ENCODE assay signal across 1 cellular context in genomic region chr21:45471229-45472052, GRCh38.
TF ChIP-seq lines count a peak whose summit lies in the region.

No MANE protein-coding gene starts in this region.

TF ChIP-seq in HepG2, 621 proteins besides CTCF, POLR2A, EP300 and RAD21 (continued from another document and continues in another):
- 0 out of 2 replicates have a peak, but pooled peaks have one; percentile 9 for TF ChIP-seq AKNA (CRISPR knock-in tag; IDR thresholded peaks at IDR 0.05; ENCODE audit: borderline replicate concordance)
- TF ChIP-seq, protein P1, sequence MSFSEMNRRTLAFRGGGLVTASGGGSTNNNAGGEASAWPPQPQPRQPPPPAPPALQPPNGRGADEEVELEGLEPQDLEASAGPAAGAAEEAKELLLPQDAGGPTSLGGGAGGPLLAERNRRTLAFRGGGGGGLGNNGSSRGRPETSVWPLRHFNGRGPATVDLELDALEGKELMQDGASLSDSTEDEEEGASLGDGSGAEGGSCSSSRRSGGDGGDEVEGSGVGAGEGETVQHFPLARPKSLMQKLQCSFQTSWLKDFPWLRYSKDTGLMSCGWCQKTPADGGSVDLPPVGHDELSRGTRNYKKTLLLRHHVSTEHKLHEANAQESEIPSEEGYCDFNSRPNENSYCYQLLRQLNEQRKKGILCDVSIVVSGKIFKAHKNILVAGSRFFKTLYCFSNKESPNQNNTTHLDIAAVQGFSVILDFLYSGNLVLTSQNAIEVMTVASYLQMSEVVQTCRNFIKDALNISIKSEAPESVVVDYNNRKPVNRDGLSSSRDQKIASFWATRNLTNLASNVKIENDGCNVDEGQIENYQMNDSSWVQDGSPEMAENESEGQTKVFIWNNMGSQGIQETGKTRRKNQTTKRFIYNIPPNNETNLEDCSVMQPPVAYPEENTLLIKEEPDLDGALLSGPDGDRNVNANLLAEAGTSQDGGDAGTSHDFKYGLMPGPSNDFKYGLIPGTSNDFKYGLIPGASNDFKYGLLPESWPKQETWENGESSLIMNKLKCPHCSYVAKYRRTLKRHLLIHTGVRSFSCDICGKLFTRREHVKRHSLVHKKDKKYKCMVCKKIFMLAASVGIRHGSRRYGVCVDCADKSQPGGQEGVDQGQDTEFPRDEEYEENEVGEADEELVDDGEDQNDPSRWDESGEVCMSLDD (CRISPR knock-in tag; IDR thresholded peaks at IDR 0.05; ENCODE audit: borderline replicate concordance), result no peak
- TF ChIP-seq FOXA3 (CRISPR knock-in tag; IDR thresholded peaks at IDR 0.05), result peak; percentile 95
- TF ChIP-seq ZNF737 (CRISPR knock-in tag; IDR thresholded peaks at IDR 0.05; ENCODE audit: borderline replicate concordance), result no peak
- peak; percentile 35 for TF ChIP-seq CBX1 (IDR thresholded peaks at IDR 0.05; ENCODE audit: low read depth)
- 0 out of 2 replicates have a peak, but pooled peaks have one; percentile 47 for TF ChIP-seq ZNF766 (CRISPR knock-in tag; IDR thresholded peaks at IDR 0.05; ENCODE audit: borderline replicate concordance)
- no peak for TF ChIP-seq CAMTA2 (CRISPR knock-in tag; IDR thresholded peaks at IDR 0.05; ENCODE audit: borderline replicate concordance)
- TF ChIP-seq ZFP1 (CRISPR knock-in tag; IDR thresholded peaks at IDR 0.05), result peak; percentile 75; the same call in 1 of the 2 replicates
- TF ChIP-seq, protein P2, sequence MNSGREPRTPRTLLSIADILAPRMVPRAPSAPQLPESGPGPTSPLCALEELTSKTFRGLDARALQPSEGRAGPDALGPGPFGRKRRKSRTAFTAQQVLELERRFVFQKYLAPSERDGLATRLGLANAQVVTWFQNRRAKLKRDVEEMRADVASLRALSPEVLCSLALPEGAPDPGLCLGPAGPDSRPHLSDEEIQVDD (CRISPR knock-in tag; IDR thresholded peaks at IDR 0.05; ENCODE audit: borderline replicate concordance), result peak; percentile 67; the same call in 1 of the 2 replicates
- peak; percentile 78 for TF ChIP-seq PHF5A (CRISPR knock-in tag; IDR thresholded peaks at IDR 0.05; ENCODE audit: low read depth, unreplicated experiment)
- no peak for TF ChIP-seq KAT7 (CRISPR knock-in tag; IDR thresholded peaks at IDR 0.05; ENCODE audit: borderline replicate concordance)
- TF ChIP-seq, protein P3, sequence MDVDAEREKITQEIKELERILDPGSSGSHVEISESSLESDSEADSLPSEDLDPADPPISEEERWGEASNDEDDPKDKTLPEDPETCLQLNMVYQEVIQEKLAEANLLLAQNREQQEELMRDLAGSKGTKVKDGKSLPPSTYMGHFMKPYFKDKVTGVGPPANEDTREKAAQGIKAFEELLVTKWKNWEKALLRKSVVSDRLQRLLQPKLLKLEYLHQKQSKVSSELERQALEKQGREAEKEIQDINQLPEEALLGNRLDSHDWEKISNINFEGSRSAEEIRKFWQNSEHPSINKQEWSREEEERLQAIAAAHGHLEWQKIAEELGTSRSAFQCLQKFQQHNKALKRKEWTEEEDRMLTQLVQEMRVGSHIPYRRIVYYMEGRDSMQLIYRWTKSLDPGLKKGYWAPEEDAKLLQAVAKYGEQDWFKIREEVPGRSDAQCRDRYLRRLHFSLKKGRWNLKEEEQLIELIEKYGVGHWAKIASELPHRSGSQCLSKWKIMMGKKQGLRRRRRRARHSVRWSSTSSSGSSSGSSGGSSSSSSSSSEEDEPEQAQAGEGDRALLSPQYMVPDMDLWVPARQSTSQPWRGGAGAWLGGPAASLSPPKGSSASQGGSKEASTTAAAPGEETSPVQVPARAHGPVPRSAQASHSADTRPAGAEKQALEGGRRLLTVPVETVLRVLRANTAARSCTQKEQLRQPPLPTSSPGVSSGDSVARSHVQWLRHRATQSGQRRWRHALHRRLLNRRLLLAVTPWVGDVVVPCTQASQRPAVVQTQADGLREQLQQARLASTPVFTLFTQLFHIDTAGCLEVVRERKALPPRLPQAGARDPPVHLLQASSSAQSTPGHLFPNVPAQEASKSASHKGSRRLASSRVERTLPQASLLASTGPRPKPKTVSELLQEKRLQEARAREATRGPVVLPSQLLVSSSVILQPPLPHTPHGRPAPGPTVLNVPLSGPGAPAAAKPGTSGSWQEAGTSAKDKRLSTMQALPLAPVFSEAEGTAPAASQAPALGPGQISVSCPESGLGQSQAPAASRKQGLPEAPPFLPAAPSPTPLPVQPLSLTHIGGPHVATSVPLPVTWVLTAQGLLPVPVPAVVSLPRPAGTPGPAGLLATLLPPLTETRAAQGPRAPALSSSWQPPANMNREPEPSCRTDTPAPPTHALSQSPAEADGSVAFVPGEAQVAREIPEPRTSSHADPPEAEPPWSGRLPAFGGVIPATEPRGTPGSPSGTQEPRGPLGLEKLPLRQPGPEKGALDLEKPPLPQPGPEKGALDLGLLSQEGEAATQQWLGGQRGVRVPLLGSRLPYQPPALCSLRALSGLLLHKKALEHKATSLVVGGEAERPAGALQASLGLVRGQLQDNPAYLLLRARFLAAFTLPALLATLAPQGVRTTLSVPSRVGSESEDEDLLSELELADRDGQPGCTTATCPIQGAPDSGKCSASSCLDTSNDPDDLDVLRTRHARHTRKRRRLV (CRISPR knock-in tag; IDR thresholded peaks at IDR 0.05), result no peak
- TF ChIP-seq ZNF7 (CRISPR knock-in tag; IDR thresholded peaks at IDR 0.05), result no peak
- no peak for TF ChIP-seq RFX3 (CRISPR knock-in tag; IDR thresholded peaks at IDR 0.05)
- 0 out of 2 replicates have a peak, but pooled peaks have one; percentile 33 for TF ChIP-seq ZNF329 (CRISPR knock-in tag; IDR thresholded peaks at IDR 0.05; ENCODE audit: low read depth)
- peak; percentile 50; the same call in 1 of the 2 replicates for TF ChIP-seq ZMYM3 (CRISPR knock-in tag; IDR thresholded peaks at IDR 0.05)
- TF ChIP-seq BORCS8-MEF2B (CRISPR knock-in tag; IDR thresholded peaks at IDR 0.05), result peak; percentile 30; the same call in 1 of the 2 replicates
- peak; percentile 81 for TF ChIP-seq BCL6 (CRISPR knock-in tag; IDR thresholded peaks at IDR 0.05)
- TF ChIP-seq ZNF83 (CRISPR knock-in tag; IDR thresholded peaks at IDR 0.05; ENCODE audit: borderline replicate concordance), result peak; percentile 44; the same call in 1 of the 2 replicates
- TF ChIP-seq KDM5B (CRISPR knock-in tag; IDR thresholded peaks at IDR 0.05; ENCODE audit: borderline replicate concordance), result peak; percentile 34; the same call in 1 of the 2 replicates
- peak; percentile 79; the same call in 1 of the 2 replicates for TF ChIP-seq ZBTB33 (CRISPR knock-in tag; IDR thresholded peaks at IDR 0.05)
- 0 out of 2 replicates have a peak, but pooled peaks have one; percentile 82 for TF ChIP-seq ZNF20 (CRISPR knock-in tag; IDR thresholded peaks at IDR 0.05)
- TF ChIP-seq ZNF180 (CRISPR knock-in tag; IDR thresholded peaks at IDR 0.05; ENCODE audit: borderline replicate concordance, low read depth), result no peak
- peak; percentile 92 for TF ChIP-seq PHF21A (CRISPR knock-in tag; IDR thresholded peaks at IDR 0.05)
- TF ChIP-seq, protein P4, sequence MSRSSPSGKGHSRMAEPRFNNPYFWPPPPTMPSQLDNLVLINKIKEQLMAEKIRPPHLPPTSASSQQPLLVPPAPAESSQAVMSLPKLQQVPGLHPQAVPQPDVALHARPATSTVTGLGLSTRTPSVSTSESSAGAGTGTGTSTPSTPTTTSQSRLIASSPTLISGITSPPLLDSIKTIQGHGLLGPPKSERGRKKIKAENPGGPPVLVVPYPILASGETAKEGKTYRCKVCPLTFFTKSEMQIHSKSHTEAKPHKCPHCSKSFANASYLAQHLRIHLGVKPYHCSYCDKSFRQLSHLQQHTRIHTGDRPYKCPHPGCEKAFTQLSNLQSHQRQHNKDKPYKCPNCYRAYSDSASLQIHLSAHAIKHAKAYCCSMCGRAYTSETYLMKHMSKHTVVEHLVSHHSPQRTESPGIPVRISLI (CRISPR knock-in tag; IDR thresholded peaks at IDR 0.05; ENCODE audit: borderline replicate concordance), result no peak
- no peak for TF ChIP-seq NFE2L2 (IDR thresholded peaks at IDR 0.05; ENCODE audit: low read length)
- TF ChIP-seq ZNF788 (CRISPR knock-in tag; IDR thresholded peaks at IDR 0.05; ENCODE audit: borderline replicate concordance), result peak; percentile 58; the same call in 1 of the 2 replicates
- peak; percentile 78; the same call in 1 of the 2 replicates for TF ChIP-seq MYC (CRISPR knock-in tag; IDR thresholded peaks at IDR 0.05; ENCODE audit: borderline replicate concordance)
- peak; percentile 82; the same call in 1 of the 2 replicates for TF ChIP-seq AHDC1 (CRISPR knock-in tag; IDR thresholded peaks at IDR 0.05; ENCODE audit: borderline replicate concordance)
- TF ChIP-seq TRAFD1 (CRISPR knock-in tag; IDR thresholded peaks at IDR 0.05; ENCODE audit: borderline replicate concordance), result no peak
